26 cellular contexts compared by ENCODE assay signal in genomic region chr2:68103026-68103425, GRCh38. TPM values are rescaled to one million over a fixed set of nuclear protein-coding genes. Genes with fewer than 3 reads are reported as not detected.
DNase-seq lines count a peak whose midpoint lies in the region; ATAC-seq, FAIRE-seq and TF ChIP-seq lines count a peak whose summit lies in the region.
"Had no signal": no experiment of that assay in that cellular context is flagged by ENCODE, and none has a peak within 500 bp of the region (broad histone marks: within the 10 kb centered on the region; RNA-seq: fewer than 3 reads in every experiment).

No MANE protein-coding gene starts in this region.

- no peaks in the 10 kb centered on the region for H3K79me2 ChIP-seq in osteoblast (ENCODE audit: insufficient read depth, low read length)

- no peaks in the 10 kb centered on the region for H3K27me3 ChIP-seq in BLaER1
- no peaks in the 10 kb centered on the region for H3K27me3 ChIP-seq in MG63
- H3K27me3 ChIP-seq in osteoblast (ENCODE audit: insufficient read depth, low read length): no peaks in the 10 kb centered on the region
- H3K27me3 ChIP-seq in small intestine (ENCODE audit: control insufficient read depth in 2 of 2, insufficient read depth in 2 of 2, low read length in 2 of 2): no peaks in the 10 kb centered on the region
- H3K27me3 ChIP-seq: heart right ventricle, testis had no signal

- H3K4me1 ChIP-seq in BLaER1 (peaks cover 29% of the 10 kb centered on the region), osteoblast (ENCODE audit: insufficient read depth, low read length) (peaks cover 12% of the 10 kb centered on the region), small intestine (ENCODE audit: control insufficient read depth in 2 of 2, insufficient read depth in 1 of 2, low read depth in 1 of 2, low read length in 1 of 2) (no peaks in the 10 kb centered on the region)
- H3K4me1 ChIP-seq: HAP-1 had no signal

- TF ChIP-seq CTCF in cardiac fibroblast (IDR thresholded peaks at IDR 0.05; ENCODE audit: low read depth, low read length) (no peak), osteoblast (IDR thresholded peaks at IDR 0.05; ENCODE audit: extremely low read depth, low read depth, low read length) (no peak)

- WGBS in small intestine, 3 donors: 83 to 88% (median 87%) methylated on average over 2 of the region's 2 CpGs

- H3K9ac ChIP-seq in BLaER1: no peak overlapping the region

- H3K4me2 ChIP-seq in BLaER1: peak overlapping the region; percentile 19; the same call in 1 of the 2 replicates
- H3K4me2 ChIP-seq in osteoblast (ENCODE audit: insufficient read depth, low read length): peak overlapping the region; percentile 39

- no peaks in the 10 kb centered on the region for H4K20me1 ChIP-seq in BLaER1
- no peaks in the 10 kb centered on the region for H4K20me1 ChIP-seq in osteoblast (ENCODE audit: insufficient read depth, low read length)

- no peak for FAIRE-seq in small intestine (lab: Jason Lieb, UNC)
- FAIRE-seq: RCC 7860 had no signal

- H3K27ac ChIP-seq in BLaER1 (no peak overlapping the region), osteoblast (ENCODE audit: low read depth, low read length) (no peak overlapping the region), small intestine (ENCODE audit: low read depth in 1 of 2, low read length in 1 of 2) (no peak overlapping the region)
- H3K27ac ChIP-seq: heart right ventricle, testis had no signal

- DNase-seq in MG63 (peak; percentile 4), cardiac fibroblast (ENCODE audit: low read depth in 2 of 2) (peak; percentile 9 to 10), osteoblast (ENCODE audit: insufficient read length, low spot score, missing footprints) (no peak), NCI-H1105 (lab: John Stamatoyannopoulos, UW) (no peak), small intestine (no peak)
- no peak for DNase-seq in activated T-cell treated with anti-CD3 and anti-CD28 coated beads, Interleukin-2, amount 50 U/mL, for 1 hour
- DNase-seq: activated CD4-positive, alpha-beta T cell treated with anti-CD3 and anti-CD28 coated beads for 48 hours; activated naive CD4-positive, alpha-beta T cell treated with anti-CD3 and anti-CD28 coated beads, Interleukin-2, amount 50 U/mL, for 16 hours; C1 segment of cervical spinal cord; central memory CD4-positive, alpha-beta T cell; dermis blood vessel endothelial cell; DND-41; heart right ventricle; mesenchymal stem cell; MM.1S; NCI-H146; NCI-H2171; NCI-H69; stimulated activated CD4-positive, alpha-beta T cell treated with anti-CD3 and anti-CD28 coated beads, Interleukin-12 subunit alpha, Interleukin-12 subunit beta, amount 100 ng/mL, for 4 hours; stimulated activated CD4-positive, alpha-beta T cell treated with anti-CD3 and anti-CD28 coated beads, Interleukin-4, amount 100 ng/mL, for 4 hours; stimulated activated naive CD4-positive, alpha-beta T cell; testis had no signal

- H3K36me3 ChIP-seq in BLaER1: no peaks in the 10 kb centered on the region
- H3K36me3 ChIP-seq in MG63: no peaks in the 10 kb centered on the region
- H3K36me3 ChIP-seq in osteoblast (ENCODE audit: insufficient read depth, low read length): no peaks in the 10 kb centered on the region
- no peaks in the 10 kb centered on the region for H3K36me3 ChIP-seq in small intestine (ENCODE audit: control insufficient read depth in 2 of 2, insufficient read depth in 2 of 2, low read length in 2 of 2)
- H3K36me3 ChIP-seq: HAP-1, heart right ventricle had no signal

- no peak overlapping the region for H3K4me3 ChIP-seq in BLaER1
- no peak overlapping the region for H3K4me3 ChIP-seq in MG63
- no peak overlapping the region for H3K4me3 ChIP-seq in cardiac fibroblast (replicated peaks in 1 of 2; ENCODE audit: low read depth in 2 of 2, low read length in 2 of 2)
- no peak overlapping the region for H3K4me3 ChIP-seq in osteoblast (ENCODE audit: insufficient read depth, low read length)
- H3K4me3 ChIP-seq in small intestine (ENCODE audit: low read depth in 1 of 2, low read length in 2 of 2): no peak overlapping the region
- H3K4me3 ChIP-seq: HAP-1, heart right ventricle, testis had no signal

- no peak overlapping the region for H2AFZ ChIP-seq in osteoblast (ENCODE audit: low read length)

- no peak for ATAC-seq in HG03565 (IDR thresholded peaks at IDR 0.05; ENCODE audit: unreplicated experiment)
- ATAC-seq: heart right ventricle had no signal

- H3K9me3 ChIP-seq in BLaER1: peaks cover 32% of the 10 kb centered on the region
- H3K9me3 ChIP-seq in MG63: peaks cover 6% of the 10 kb centered on the region
- peaks cover 4% of the 10 kb centered on the region for H3K9me3 ChIP-seq in osteoblast (ENCODE audit: low read depth, low read length)
- H3K9me3 ChIP-seq in small intestine (ENCODE audit: control insufficient read depth, low read depth): no peaks in the 10 kb centered on the region
- H3K9me3 ChIP-seq: HAP-1, testis had no signal

RNA-seq across cellular contexts. Expression of gene C1D, which starts 40.2 kb away (rescaled TPM):
- total RNA-seq in MG63 (2014; rRNA removed; shearing (Covaris generic); ENCODE audit: low replicate concordance): 50.1 and 52.2 TPM in 2 replicates
- 24.8 and 25.7 TPM in 2 replicates for total RNA-seq in osteoblast
- 10 to 100 TPM; 27.1 to 29.7 (median 27.6) TPM for polyA plus RNA-seq in small intestine

RNA-seq across cellular contexts. Expression of gene PNO1, which starts 54.7 kb away (rescaled TPM):
- 34.0 and 38.3 TPM in 2 replicates for total RNA-seq in MG63 (2014; rRNA removed; shearing (Covaris generic); ENCODE audit: low replicate concordance)
- total RNA-seq in osteoblast: 10.5 and 15.0 TPM in 2 replicates
- 10 to 100 TPM in 1 of 3 donors, 1 to 10 TPM in 2; 4.9 to 11.7 (median 6.8) TPM for polyA plus RNA-seq in small intestine

Comparison
In these comparisons a context has a peak if more than half of its experiments do, and no peak if none do; other contexts are left out.
1. DNase-seq: peak in MG63 (single experiment) and cardiac fibroblast (2 of 2); none in osteoblast (single experiment), NCI-H1105 (single experiment), activated T-cell treated with anti-CD3 and anti-CD28 coated beads, Interleukin-2, amount 50 U/mL, for 1 hour (single experiment) and small intestine (single experiment).